In genomic region chr9:94783121-94783664, GRCh38 we compare ENCODE assay signal across 8 cellular contexts. TPM values are rescaled to one million over a fixed set of nuclear protein-coding genes. Genes with fewer than 3 reads are reported as not detected.
DNase-seq lines count a peak whose midpoint lies in the region; ATAC-seq, FAIRE-seq and TF ChIP-seq lines count a peak whose summit lies in the region.

No MANE protein-coding gene starts in this region.

- H3K36me3 ChIP-seq in bronchial epithelial cell (ENCODE audit: control insufficient read depth, insufficient read depth, low read length), result no peaks in the 10 kb centered on the region

- no peaks in the 10 kb centered on the region for H3K27me3 ChIP-seq in bronchial epithelial cell (ENCODE audit: control insufficient read depth, insufficient read depth, low read length)

- peak; percentile 75 for TF ChIP-seq CTCF in bronchial epithelial cell (IDR thresholded peaks at IDR 0.05; ENCODE audit: insufficient read depth, low read length, severe bottlenecking)

- no peak overlapping the region for H3K4me3 Mint-ChIP-seq in T-helper 2 cell treated with Interferon-gamma antibody and Interleukin-4, amounts not matched to agents 5 μg/mL and 100 μg/mL, for 36 hours

- peak; percentile 98 for FAIRE-seq in bronchial epithelial cell (lab: Jason Lieb, UNC)
- peak; percentile 49 for FAIRE-seq in islet of Langerhans (lab: Jason Lieb, UNC)

- no peaks in the 10 kb centered on the region for H3K36me3 Mint-ChIP-seq in T-helper 2 cell treated with Interferon-gamma antibody and Interleukin-4, amounts not matched to agents 5 μg/mL and 100 μg/mL, for 36 hours (ENCODE audit: low read depth)

- DNase-seq in T-helper 2 cell (peak in 3 of 5 experiments; percentile 1 to 62 (median 14)), NCI-H128 (lab: John Stamatoyannopoulos, UW; ENCODE audit: unreplicated experiment) (peak; percentile 77), T follicular helper cell (ENCODE audit: low read depth) (peak; percentile 8), bronchial epithelial cell (ENCODE audit: low read depth) (peak; percentile 99)
- no peak for DNase-seq in T-helper 2 cell treated with Interferon-gamma antibody and Interleukin-4, amounts not matched to agents 5 μg/mL and 100 μg/mL, for 36 hours (ENCODE audit: low spot score)
- DNase-seq in stimulated activated CD4-positive, alpha-beta T cell treated with anti-CD3 and anti-CD28 coated beads, Interleukin-12 subunit alpha, Interleukin-12 subunit beta, amount 100 ng/mL, for 4 hours, result peak; percentile 19

- H3K27me3 Mint-ChIP-seq in T-helper 2 cell treated with Interferon-gamma antibody and Interleukin-4, amounts not matched to agents 5 μg/mL and 100 μg/mL, for 36 hours (ENCODE audit: low read depth), result peaks cover 3% of the 10 kb centered on the region

- H3K4me3 ChIP-seq in bronchial epithelial cell (ENCODE audit: low read depth, low read length), result no peak overlapping the region

- H3K4me1 Mint-ChIP-seq in T-helper 2 cell treated with Interferon-gamma antibody and Interleukin-4, amounts not matched to agents 5 μg/mL and 100 μg/mL, for 36 hours (ENCODE audit: low read depth), result peaks cover 1% of the 10 kb centered on the region

- ATAC-seq in HG03521 (IDR thresholded peaks at IDR 0.05; ENCODE audit: unreplicated experiment), result no peak

- no peak overlapping the region for H3K27ac Mint-ChIP-seq in T-helper 2 cell treated with Interferon-gamma antibody and Interleukin-4, amounts not matched to agents 5 μg/mL and 100 μg/mL, for 36 hours

- no peaks in the 10 kb centered on the region for H3K9me3 Mint-ChIP-seq in T-helper 2 cell treated with Interferon-gamma antibody and Interleukin-4, amounts not matched to agents 5 μg/mL and 100 μg/mL, for 36 hours

RNA-seq across cellular contexts. Expression of gene AOPEP, which starts 56.7 kb away (rescaled TPM):
- 75.4 and 91.1 TPM in 2 replicates for total RNA-seq in bronchial epithelial cell
